Comparison of ENCODE assay signal across 17 cellular contexts in the genomic region with DNA sequence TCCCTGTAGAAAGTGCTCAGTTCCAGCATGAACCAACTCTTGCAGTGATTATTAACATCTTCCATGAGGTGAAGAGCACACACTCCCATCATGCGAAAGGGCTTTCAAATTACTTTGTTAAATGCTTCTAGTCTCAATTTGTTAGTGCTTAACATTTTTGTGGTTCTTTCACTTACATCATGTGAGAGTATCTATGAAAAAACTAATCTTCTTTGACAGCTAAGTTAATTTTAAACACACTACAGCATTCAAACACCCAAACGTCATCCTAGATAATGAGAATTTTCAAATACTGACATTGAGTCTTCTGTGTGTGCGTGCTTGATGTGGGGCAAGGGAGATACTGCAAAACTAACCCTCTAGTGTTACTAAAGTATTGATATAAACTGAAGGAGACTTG.
A peak's percentile ranks its signal among the peaks of the same experiment; 100 is the strongest.
DNase-seq lines count a peak whose midpoint lies in the region; FAIRE-seq and TF ChIP-seq lines count a peak whose summit lies in the region.
"Had no signal": no experiment of that assay in that cellular context is flagged by ENCODE, and none has a peak within 500 bp of the region (broad histone marks: within the 10 kb centered on the region; RNA-seq: fewer than 3 reads in every experiment).

No MANE protein-coding gene starts in this region.

- DNase-seq in AG04449 (ENCODE audit: low read depth, low spot score) (peak; percentile 86), H4 (ENCODE audit: low spot score) (peak; percentile 59), amniotic epithelial cell (ENCODE audit: low read depth) (peak; percentile 88), glomerular visceral epithelial cell (ENCODE audit: extremely low spot score) (peak; percentile 63), activated T-cell treated with anti-CD3 and anti-CD28 coated beads for 4 hours (no peak), anterior cingulate cortex (lab: John Stamatoyannopoulos, UW) (no peak), GM12891 (ENCODE audit: insufficient read length, low spot score) (no peak), pons (ENCODE audit: low spot score) (no peak)
- DNase-seq: activated CD8-positive, alpha-beta memory T cell treated with anti-CD3 and anti-CD28 coated beads for 24 hours; gastrocnemius medialis; NCI-H1048; nephron progenitor cell; stimulated activated CD4-positive, alpha-beta T cell treated with anti-CD3 and anti-CD28 coated beads, Interleukin-4, amount 100 ng/mL, for 4 hours; tibial artery had no signal

- TF ChIP-seq POLR2A in GM12891 (IDR thresholded peaks at IDR 0.05; ENCODE audit: low read depth, low read length): no peak

- TF ChIP-seq CTCF in AG04449 (IDR thresholded peaks at IDR 0.05; ENCODE audit: insufficient read depth, low read length, missing control alignments): no peak

- H3K4me3 ChIP-seq in AG04449 (ENCODE audit: low read depth, low read length): no peak overlapping the region
- H3K4me3 ChIP-seq: ascending aorta, BLaER1, gastrocnemius medialis, HAP-1, tibial artery had no signal

- CTCF ChIA-PET in AG04449 (lab: Yijun Ruan, JAX): no interaction called here

- no peak for FAIRE-seq in GM12891 (lab: Jason Lieb, UNC)

- POLR2A ChIA-PET in AG04449 (lab: Yijun Ruan, JAX): no interaction called here

TF ChIP-seq in GM12891, 5 proteins besides CTCF, POLR2A, EP300 and RAD21:
- no peak for TF ChIP-seq TAF1 (IDR thresholded peaks at IDR 0.05; ENCODE audit: low read depth, low read length)
- no peak for TF ChIP-seq PAX5 (IDR thresholded peaks at IDR 0.05; ENCODE audit: insufficient read depth, low read length, severe bottlenecking)
- TF ChIP-seq SPI1 (IDR thresholded peaks at IDR 0.05; ENCODE audit: low read depth, low read length): no peak
- TF ChIP-seq POU2F2 (IDR thresholded peaks at IDR 0.05; ENCODE audit: low read depth, low read length): no peak
- no peak for TF ChIP-seq POLR2AphosphoS5 (IDR thresholded peaks at IDR 0.05; ENCODE audit: low read depth, low read length)

Comparison
In these comparisons a context has a peak if more than half of its experiments do, and no peak if none do; other contexts are left out.
1. DNase-seq: peak in AG04449 (single experiment), H4 (single experiment), amniotic epithelial cell (single experiment) and glomerular visceral epithelial cell (single experiment); none in activated T-cell treated with anti-CD3 and anti-CD28 coated beads for 4 hours (single experiment), anterior cingulate cortex (0 of 58), GM12891 (single experiment) and pons (single experiment).